Comparison of ENCODE assay signal across 1 cellular context in genomic region chr11:86230921-86231320, GRCh38.
TF ChIP-seq lines count a peak whose summit lies in the region.

No MANE protein-coding gene starts in this region.

TF ChIP-seq in HCT116, 20 proteins besides CTCF, POLR2A, EP300 and RAD21:
- TF ChIP-seq MAX (IDR thresholded peaks at IDR 0.05) (no peak), SP1 (IDR thresholded peaks at IDR 0.05; ENCODE audit: low read depth) (no peak; the same call in 1 of the 2 replicates), ZFX (IDR thresholded peaks at IDR 0.05) (no peak), SRF (IDR thresholded peaks at IDR 0.05; ENCODE audit: low read depth) (no peak), ATF3 (IDR thresholded peaks at IDR 0.05) (no peak), EGR1 (IDR thresholded peaks at IDR 0.05; ENCODE audit: low read depth) (no peak), EZH2 (IDR thresholded peaks at IDR 0.05) (no peak), FOSL1 (IDR thresholded peaks at IDR 0.05; ENCODE audit: low read depth) (no peak), ZBTB33 (IDR thresholded peaks at IDR 0.05; ENCODE audit: extremely low read depth, insufficient replicate concordance, low read length) (no peak)
